8 cellular contexts compared by ENCODE assay signal in the genomic region with DNA sequence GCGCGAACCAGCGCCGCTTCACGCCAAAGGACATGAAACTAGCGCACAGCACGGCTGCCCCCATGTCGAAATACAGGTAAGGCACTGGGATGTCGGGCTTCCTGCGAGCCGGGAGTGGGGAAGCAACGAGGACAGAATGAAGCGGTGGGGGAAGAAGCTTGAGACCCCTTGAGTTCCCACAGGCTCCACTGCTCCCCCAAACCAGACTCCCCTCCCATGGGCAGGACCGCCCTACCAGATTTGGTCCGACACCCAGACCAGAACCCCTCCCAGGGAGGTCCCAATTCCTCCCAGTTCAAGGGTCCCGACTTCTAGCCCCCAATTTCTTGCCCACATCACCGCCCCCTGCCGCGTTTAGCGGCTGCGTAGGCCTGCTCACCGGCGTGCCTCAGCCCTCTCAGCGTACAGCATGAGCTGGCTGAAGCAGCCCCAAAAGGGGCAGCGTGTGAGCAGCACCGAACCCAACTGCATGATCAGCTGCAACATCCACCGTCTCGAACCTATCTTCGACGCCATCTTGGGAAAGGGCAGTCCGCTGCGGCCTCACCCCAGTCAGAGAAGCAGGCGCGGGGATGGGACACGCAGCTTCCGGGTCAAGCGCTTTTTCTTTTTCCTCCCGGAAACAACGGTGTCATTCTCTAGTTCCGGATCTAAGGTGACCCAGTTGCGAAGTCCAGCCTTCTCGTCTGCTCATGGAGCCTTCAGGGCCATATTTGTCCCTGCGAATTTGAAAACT. TPM values are rescaled to one million over a fixed set of nuclear protein-coding genes. Genes with fewer than 3 reads are reported as not detected.
DNase-seq lines count a peak whose midpoint lies in the region; ATAC-seq and TF ChIP-seq lines count a peak whose summit lies in the region.

A gene (minus strand): TSS at position 527 of the 736 bp plus-strand sequence. CDS start 11 bp downstream, at position 516.

- DNase-seq in GM12864 (ENCODE audit: low read depth): peak; percentile 88
- peak; percentile 74 to 79 for DNase-seq in NCI-H187 (lab: John Stamatoyannopoulos, UW)
- DNase-seq in anterior cingulate cortex (lab: John Stamatoyannopoulos, UW): peak; percentile 50 to 96 (median 84)
- peak; percentile 90 to 96 (median 95) for DNase-seq in right cardiac atrium
- DNase-seq in psoas muscle: peak; percentile 91 to 95

- H3K9me3 ChIP-seq in right cardiac atrium (ENCODE audit: control insufficient read depth, low read length) (no peaks in the 10 kb centered on the region), psoas muscle (no peaks in the 10 kb centered on the region)

- intact Hi-C loops in T-helper 2 cell treated with Interferon-gamma antibody and Interleukin-4, amounts not matched to agents 100 ng/mL and 5 ng/mL, for 36 hours (cut with micrococcal nuclease): loop anchor here (2.0 kb wide), 1 partner anchor 56 kb away; a partner anchor contains a TSS
- intact Hi-C loops in right cardiac atrium (cut with DNase I) (loop anchor here in 1 of 4 donors (10.0 kb wide), 1 partner anchor 100 kb away; no protein-coding TSS in a partner anchor), psoas muscle (cut with DNase I) (loop anchor here in 1 of 2 donors (10.0 kb wide), 1 partner anchor 100 kb away; no protein-coding TSS in a partner anchor)

- H3K36me3 ChIP-seq in psoas muscle (ENCODE audit: insufficient read depth in 1 of 2, low read depth in 1 of 2) (peaks cover 0 to 19% of the 10 kb centered on the region in 2 donors), urinary bladder (ENCODE audit: insufficient read depth) (no peaks in the 10 kb centered on the region)

- peak within 1 kb of the TSS; percentile 68 for H3K27ac ChIP-seq in right cardiac atrium (ENCODE audit: low read length)
- peak within 1 kb of the TSS; percentile 82 for H3K27ac ChIP-seq in psoas muscle
- H3K27ac ChIP-seq in urinary bladder (ENCODE audit: low read depth): no peak within 1 kb of the TSS

- TF ChIP-seq CTCF in GM12864 (IDR thresholded peaks at IDR 0.05; ENCODE audit: low read depth, low read length, missing control alignments) (no peak), psoas muscle (IDR thresholded peaks at IDR 0.05) (no peak)

- whole genome bisulfite sequencing in right cardiac atrium: under 1% methylated on average over 43 of the region's 43 CpGs
- 1% methylated on average over 38 to 43 of the region's 43 CpGs for WGBS in psoas muscle, 3 donors
- WGBS in urinary bladder: under 1% methylated on average over 43 of the region's 43 CpGs

- H3K4me3 ChIP-seq in GM12864 (ENCODE audit: low read depth, low read length): peak within 1 kb of the TSS; percentile 95
- H3K4me3 ChIP-seq in right cardiac atrium (ENCODE audit: low read length): peak within 1 kb of the TSS; percentile 88
- H3K4me3 ChIP-seq in psoas muscle: peak within 1 kb of the TSS; percentile 95
- peak within 1 kb of the TSS; percentile 67 for H3K4me3 ChIP-seq in urinary bladder (ENCODE audit: low read depth, low read length)

- H3K4me1 ChIP-seq in right cardiac atrium (ENCODE audit: control insufficient read depth, insufficient read depth, low read length) (peaks cover 2% of the 10 kb centered on the region), psoas muscle (peaks cover 4% of the 10 kb centered on the region), urinary bladder (ENCODE audit: insufficient read depth) (no peaks in the 10 kb centered on the region)

- ATAC-seq in HG02798 (IDR thresholded peaks at IDR 0.05; ENCODE audit: poor library complexity, unreplicated experiment) (peak; percentile 87), right cardiac atrium (peak; percentile 93), psoas muscle (peak; percentile 93 to 98 (median 96))

- no peaks in the 10 kb centered on the region for H3K27me3 ChIP-seq in right cardiac atrium (ENCODE audit: control insufficient read depth, insufficient read depth)
- H3K27me3 ChIP-seq in psoas muscle (ENCODE audit: insufficient read depth in 3 of 3, low read length in 2 of 3): no peaks in the 10 kb centered on the region

RNA-seq across cellular contexts. Expression of the gene that starts here (rescaled TPM):
- 29.7 and 30.5 TPM in 2 replicates for total RNA-seq in T-helper 2 cell treated with Interferon-gamma antibody and Interleukin-4, amounts not matched to agents 100 ng/mL and 5 ng/mL, for 36 hours
- total RNA-seq in right cardiac atrium (10 to 100 TPM; 13.7 to 21.1 (median 19.3) TPM), psoas muscle (10 to 100 TPM; 13.2 to 25.4 (median 18.3) TPM), urinary bladder (39.0 TPM)
- polyA plus RNA-seq in right cardiac atrium (19.8 TPM), psoas muscle (10 to 100 TPM; 22.2 to 52.6 (median 42.4) TPM), urinary bladder (39.7 TPM)
